1 cellular context compared by ENCODE assay signal in the genomic region with DNA sequence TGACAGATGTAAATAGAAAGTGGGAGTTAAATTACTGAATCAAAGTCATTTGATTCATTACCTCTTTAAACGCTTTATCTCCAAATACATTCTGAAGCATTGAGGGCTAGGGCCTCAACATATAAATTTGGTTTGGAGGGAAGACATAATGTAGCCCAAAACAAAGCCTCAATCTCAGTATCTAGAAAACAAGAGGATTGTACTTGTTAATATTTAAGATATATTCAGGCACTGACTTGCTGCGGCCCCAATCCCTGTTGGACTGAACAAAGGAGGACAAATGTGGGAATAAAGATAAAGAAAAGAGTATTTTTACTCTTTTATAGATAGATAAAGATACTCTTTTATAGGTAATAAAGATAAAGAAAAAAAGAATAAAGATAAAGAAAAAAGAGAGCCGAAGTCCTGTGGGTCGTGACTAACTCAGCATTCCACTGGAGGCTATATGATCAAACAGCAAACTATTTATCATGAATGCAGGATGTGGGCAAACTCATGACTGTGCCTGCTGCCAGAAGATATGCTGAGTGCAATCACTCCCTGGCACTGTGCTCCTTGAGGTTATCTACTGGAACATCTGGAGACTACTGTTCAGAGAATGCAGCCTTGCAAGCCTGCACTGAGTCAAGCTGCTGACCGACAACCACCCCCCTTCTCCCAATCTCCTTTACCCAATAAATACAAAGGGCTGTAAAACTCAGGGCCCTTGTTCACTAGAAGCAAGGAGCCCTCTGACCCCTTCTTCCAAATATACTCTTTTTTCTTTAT.
TF ChIP-seq lines count a peak whose summit lies in the region.

No MANE protein-coding gene starts in this region.

TF ChIP-seq in K562, 482 proteins besides CTCF, POLR2A, EP300 and RAD21 (continued from another document and continues in another):
- TF ChIP-seq, protein P1, sequence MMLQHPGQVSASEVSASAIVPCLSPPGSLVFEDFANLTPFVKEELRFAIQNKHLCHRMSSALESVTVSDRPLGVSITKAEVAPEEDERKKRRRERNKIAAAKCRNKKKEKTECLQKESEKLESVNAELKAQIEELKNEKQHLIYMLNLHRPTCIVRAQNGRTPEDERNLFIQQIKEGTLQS (IDR thresholded peaks at IDR 0.05) = peak; percentile 82
- TF ChIP-seq, protein P1 (CRISPR knock-in tag; conservative IDR thresholded peaks at IDR 0.05) = no peak
- TF ChIP-seq HMGN3 (IDR thresholded peaks at IDR 0.05; ENCODE audit: borderline replicate concordance, extremely low read depth, insufficient read length, low read depth, low read length) = peak; percentile 77
- peak; percentile 98 for TF ChIP-seq NCOR1 (IDR thresholded peaks at IDR 0.05)
- TF ChIP-seq ZFP1 (CRISPR knock-in tag; IDR thresholded peaks at IDR 0.05) = no peak
- no peak for TF ChIP-seq POLR2AphosphoS2 (IDR thresholded peaks at IDR 0.05; ENCODE audit: low read length)
- peak; percentile 83; the same call in 1 of the 2 replicates for TF ChIP-seq GATAD2B (IDR thresholded peaks at IDR 0.05; ENCODE audit: borderline replicate concordance)
- TF ChIP-seq ZFPM2 (CRISPR knock-in tag; IDR thresholded peaks at IDR 0.05) = no peak
- peak; percentile 95 for TF ChIP-seq ZNF584 (CRISPR knock-in tag; IDR thresholded peaks at IDR 0.05; ENCODE audit: low read depth)
- peak; percentile 61; the same call in 1 of the 2 replicates for TF ChIP-seq CREB1 (IDR thresholded peaks at IDR 0.05)
- TF ChIP-seq CREB1 (CRISPR knock-in tag; IDR thresholded peaks at IDR 0.05) = no peak
- TF ChIP-seq RAD51 (IDR thresholded peaks at IDR 0.05; ENCODE audit: borderline replicate concordance, low read depth) = no peak
- no peak for TF ChIP-seq MXD1 (CRISPR knock-in tag; IDR thresholded peaks at IDR 0.05; ENCODE audit: borderline replicate concordance, poor library complexity, severe bottlenecking)
- no peak for TF ChIP-seq ZC3H4 (CRISPR knock-in tag; IDR thresholded peaks at IDR 0.05; ENCODE audit: borderline replicate concordance)
- TF ChIP-seq PHTF2 (CRISPR knock-in tag; IDR thresholded peaks at IDR 0.05) = no peak
- peak; percentile 99 for TF ChIP-seq SMARCA4 (IDR thresholded peaks at IDR 0.05)
- TF ChIP-seq HDAC2 (IDR thresholded peaks at IDR 0.05) = peak; percentile 97
- TF ChIP-seq SUPT5H (IDR thresholded peaks at IDR 0.05) = no peak
- no peak for TF ChIP-seq MTF1 (CRISPR knock-in tag; IDR thresholded peaks at IDR 0.05; ENCODE audit: borderline replicate concordance)
- TF ChIP-seq OTX1 (CRISPR knock-in tag; IDR thresholded peaks at IDR 0.05) = no peak
- TF ChIP-seq, protein P2, sequence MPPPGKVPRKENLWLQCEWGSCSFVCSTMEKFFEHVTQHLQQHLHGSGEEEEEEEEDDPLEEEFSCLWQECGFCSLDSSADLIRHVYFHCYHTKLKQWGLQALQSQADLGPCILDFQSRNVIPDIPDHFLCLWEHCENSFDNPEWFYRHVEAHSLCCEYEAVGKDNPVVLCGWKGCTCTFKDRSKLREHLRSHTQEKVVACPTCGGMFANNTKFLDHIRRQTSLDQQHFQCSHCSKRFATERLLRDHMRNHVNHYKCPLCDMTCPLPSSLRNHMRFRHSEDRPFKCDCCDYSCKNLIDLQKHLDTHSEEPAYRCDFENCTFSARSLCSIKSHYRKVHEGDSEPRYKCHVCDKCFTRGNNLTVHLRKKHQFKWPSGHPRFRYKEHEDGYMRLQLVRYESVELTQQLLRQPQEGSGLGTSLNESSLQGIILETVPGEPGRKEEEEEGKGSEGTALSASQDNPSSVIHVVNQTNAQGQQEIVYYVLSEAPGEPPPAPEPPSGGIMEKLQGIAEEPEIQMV (tag; conservative IDR thresholded peaks at IDR 0.05; ENCODE audit: low read depth) = 0 out of 2 replicates have a peak, but pooled peaks have one; percentile 1
- no peak for TF ChIP-seq PHB (CRISPR knock-in tag; IDR thresholded peaks at IDR 0.05)
- no peak for TF ChIP-seq ZNF354B (CRISPR knock-in tag; IDR thresholded peaks at IDR 0.05)
- TF ChIP-seq TAF1 (IDR thresholded peaks at IDR 0.05; ENCODE audit: control insufficient read depth, extremely low read depth, insufficient read depth, low read length, severe bottlenecking) = peak; percentile 16
- TF ChIP-seq, protein P3, sequence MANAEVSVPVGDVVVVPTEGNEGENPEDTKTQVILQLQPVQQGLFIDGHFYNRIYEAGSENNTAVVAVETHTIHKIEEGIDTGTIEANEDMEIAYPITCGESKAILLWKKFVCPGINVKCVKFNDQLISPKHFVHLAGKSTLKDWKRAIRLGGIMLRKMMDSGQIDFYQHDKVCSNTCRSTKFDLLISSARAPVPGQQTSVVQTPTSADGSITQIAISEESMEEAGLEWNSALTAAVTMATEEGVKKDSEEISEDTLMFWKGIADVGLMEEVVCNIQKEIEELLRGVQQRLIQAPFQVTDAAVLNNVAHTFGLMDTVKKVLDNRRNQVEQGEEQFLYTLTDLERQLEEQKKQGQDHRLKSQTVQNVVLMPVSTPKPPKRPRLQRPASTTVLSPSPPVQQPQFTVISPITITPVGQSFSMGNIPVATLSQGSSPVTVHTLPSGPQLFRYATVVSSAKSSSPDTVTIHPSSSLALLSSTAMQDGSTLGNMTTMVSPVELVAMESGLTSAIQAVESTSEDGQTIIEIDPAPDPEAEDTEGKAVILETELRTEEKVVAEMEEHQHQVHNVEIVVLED (CRISPR knock-in tag; IDR thresholded peaks at IDR 0.05) = no peak
- TF ChIP-seq CGGBP1 (CRISPR knock-in tag; IDR thresholded peaks at IDR 0.05) = no peak
- no peak for TF ChIP-seq TAF7 (tag; IDR thresholded peaks at IDR 0.05)
- no peak for TF ChIP-seq ZNF398 (CRISPR knock-in tag; IDR thresholded peaks at IDR 0.05)
- TF ChIP-seq POLR3G (IDR thresholded peaks at IDR 0.05; ENCODE audit: extremely low read depth, insufficient read length, insufficient replicate concordance) = no peak
- TF ChIP-seq FOXM1 (IDR thresholded peaks at IDR 0.05; ENCODE audit: low read depth) = peak; percentile 95
- no peak for TF ChIP-seq FOXM1 (CRISPR knock-in tag; IDR thresholded peaks at IDR 0.05; ENCODE audit: low read depth)
- TF ChIP-seq NFRKB (IDR thresholded peaks at IDR 0.05; ENCODE audit: low read depth) = no peak
- TF ChIP-seq, protein P4, sequence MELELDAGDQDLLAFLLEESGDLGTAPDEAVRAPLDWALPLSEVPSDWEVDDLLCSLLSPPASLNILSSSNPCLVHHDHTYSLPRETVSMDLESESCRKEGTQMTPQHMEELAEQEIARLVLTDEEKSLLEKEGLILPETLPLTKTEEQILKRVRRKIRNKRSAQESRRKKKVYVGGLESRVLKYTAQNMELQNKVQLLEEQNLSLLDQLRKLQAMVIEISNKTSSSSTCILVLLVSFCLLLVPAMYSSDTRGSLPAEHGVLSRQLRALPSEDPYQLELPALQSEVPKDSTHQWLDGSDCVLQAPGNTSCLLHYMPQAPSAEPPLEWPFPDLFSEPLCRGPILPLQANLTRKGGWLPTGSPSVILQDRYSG (tag; conservative IDR thresholded peaks at IDR 0.05; ENCODE audit: low read depth) = 0 out of 2 replicates have a peak, but pooled peaks have one; percentile 34
- TF ChIP-seq IRF2 (CRISPR knock-in tag; IDR thresholded peaks at IDR 0.05) = no peak
- TF ChIP-seq, protein P5, sequence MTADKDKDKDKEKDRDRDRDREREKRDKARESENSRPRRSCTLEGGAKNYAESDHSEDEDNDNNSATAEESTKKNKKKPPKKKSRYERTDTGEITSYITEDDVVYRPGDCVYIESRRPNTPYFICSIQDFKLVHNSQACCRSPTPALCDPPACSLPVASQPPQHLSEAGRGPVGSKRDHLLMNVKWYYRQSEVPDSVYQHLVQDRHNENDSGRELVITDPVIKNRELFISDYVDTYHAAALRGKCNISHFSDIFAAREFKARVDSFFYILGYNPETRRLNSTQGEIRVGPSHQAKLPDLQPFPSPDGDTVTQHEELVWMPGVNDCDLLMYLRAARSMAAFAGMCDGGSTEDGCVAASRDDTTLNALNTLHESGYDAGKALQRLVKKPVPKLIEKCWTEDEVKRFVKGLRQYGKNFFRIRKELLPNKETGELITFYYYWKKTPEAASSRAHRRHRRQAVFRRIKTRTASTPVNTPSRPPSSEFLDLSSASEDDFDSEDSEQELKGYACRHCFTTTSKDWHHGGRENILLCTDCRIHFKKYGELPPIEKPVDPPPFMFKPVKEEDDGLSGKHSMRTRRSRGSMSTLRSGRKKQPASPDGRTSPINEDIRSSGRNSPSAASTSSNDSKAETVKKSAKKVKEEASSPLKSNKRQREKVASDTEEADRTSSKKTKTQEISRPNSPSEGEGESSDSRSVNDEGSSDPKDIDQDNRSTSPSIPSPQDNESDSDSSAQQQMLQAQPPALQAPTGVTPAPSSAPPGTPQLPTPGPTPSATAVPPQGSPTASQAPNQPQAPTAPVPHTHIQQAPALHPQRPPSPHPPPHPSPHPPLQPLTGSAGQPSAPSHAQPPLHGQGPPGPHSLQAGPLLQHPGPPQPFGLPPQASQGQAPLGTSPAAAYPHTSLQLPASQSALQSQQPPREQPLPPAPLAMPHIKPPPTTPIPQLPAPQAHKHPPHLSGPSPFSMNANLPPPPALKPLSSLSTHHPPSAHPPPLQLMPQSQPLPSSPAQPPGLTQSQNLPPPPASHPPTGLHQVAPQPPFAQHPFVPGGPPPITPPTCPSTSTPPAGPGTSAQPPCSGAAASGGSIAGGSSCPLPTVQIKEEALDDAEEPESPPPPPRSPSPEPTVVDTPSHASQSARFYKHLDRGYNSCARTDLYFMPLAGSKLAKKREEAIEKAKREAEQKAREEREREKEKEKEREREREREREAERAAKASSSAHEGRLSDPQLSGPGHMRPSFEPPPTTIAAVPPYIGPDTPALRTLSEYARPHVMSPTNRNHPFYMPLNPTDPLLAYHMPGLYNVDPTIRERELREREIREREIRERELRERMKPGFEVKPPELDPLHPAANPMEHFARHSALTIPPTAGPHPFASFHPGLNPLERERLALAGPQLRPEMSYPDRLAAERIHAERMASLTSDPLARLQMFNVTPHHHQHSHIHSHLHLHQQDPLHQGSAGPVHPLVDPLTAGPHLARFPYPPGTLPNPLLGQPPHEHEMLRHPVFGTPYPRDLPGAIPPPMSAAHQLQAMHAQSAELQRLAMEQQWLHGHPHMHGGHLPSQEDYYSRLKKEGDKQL (CRISPR knock-in tag; IDR thresholded peaks at IDR 0.05; ENCODE audit: borderline replicate concordance) = no peak
- TF ChIP-seq JUN (IDR thresholded peaks at IDR 0.05; ENCODE audit: borderline replicate concordance, low read depth, low read length) = peak; percentile 61
- no peak for TF ChIP-seq JUN (CRISPR knock-in tag; IDR thresholded peaks at IDR 0.05; ENCODE audit: borderline replicate concordance)
- TF ChIP-seq RCOR1 (IDR thresholded peaks at IDR 0.05; ENCODE audit: borderline replicate concordance in 1 of 2, low read depth in 2 of 2, low read length in 2 of 2) = peak; percentile 72 to 98; a peak in 3 of 4 replicates
- TF ChIP-seq DDX20 (tag; IDR thresholded peaks at IDR 0.05; ENCODE audit: low read depth) = no peak
- TF ChIP-seq FOXA3 (CRISPR knock-in tag; conservative IDR thresholded peaks at IDR 0.05 in 1 of 2, IDR thresholded peaks at IDR 0.05 in 1 of 2) = peak in 1 of 2 experiments; percentile 34; a peak in 1 of 4 replicates
- TF ChIP-seq, protein P6, sequence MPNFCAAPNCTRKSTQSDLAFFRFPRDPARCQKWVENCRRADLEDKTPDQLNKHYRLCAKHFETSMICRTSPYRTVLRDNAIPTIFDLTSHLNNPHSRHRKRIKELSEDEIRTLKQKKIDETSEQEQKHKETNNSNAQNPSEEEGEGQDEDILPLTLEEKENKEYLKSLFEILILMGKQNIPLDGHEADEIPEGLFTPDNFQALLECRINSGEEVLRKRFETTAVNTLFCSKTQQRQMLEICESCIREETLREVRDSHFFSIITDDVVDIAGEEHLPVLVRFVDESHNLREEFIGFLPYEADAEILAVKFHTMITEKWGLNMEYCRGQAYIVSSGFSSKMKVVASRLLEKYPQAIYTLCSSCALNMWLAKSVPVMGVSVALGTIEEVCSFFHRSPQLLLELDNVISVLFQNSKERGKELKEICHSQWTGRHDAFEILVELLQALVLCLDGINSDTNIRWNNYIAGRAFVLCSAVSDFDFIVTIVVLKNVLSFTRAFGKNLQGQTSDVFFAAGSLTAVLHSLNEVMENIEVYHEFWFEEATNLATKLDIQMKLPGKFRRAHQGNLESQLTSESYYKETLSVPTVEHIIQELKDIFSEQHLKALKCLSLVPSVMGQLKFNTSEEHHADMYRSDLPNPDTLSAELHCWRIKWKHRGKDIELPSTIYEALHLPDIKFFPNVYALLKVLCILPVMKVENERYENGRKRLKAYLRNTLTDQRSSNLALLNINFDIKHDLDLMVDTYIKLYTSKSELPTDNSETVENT (CRISPR knock-in tag; IDR thresholded peaks at IDR 0.05) = no peak
- TF ChIP-seq L3MBTL2 (IDR thresholded peaks at IDR 0.05) = no peak
- TF ChIP-seq PCBP1 (IDR thresholded peaks at IDR 0.05; ENCODE audit: low read depth, low read length, poor library complexity, severe bottlenecking) = no peak
- TF ChIP-seq NCOA4 (IDR thresholded peaks at IDR 0.05; ENCODE audit: partially characterized antibody) = no peak
